8 cellular contexts compared by ENCODE assay signal in the genomic region with DNA sequence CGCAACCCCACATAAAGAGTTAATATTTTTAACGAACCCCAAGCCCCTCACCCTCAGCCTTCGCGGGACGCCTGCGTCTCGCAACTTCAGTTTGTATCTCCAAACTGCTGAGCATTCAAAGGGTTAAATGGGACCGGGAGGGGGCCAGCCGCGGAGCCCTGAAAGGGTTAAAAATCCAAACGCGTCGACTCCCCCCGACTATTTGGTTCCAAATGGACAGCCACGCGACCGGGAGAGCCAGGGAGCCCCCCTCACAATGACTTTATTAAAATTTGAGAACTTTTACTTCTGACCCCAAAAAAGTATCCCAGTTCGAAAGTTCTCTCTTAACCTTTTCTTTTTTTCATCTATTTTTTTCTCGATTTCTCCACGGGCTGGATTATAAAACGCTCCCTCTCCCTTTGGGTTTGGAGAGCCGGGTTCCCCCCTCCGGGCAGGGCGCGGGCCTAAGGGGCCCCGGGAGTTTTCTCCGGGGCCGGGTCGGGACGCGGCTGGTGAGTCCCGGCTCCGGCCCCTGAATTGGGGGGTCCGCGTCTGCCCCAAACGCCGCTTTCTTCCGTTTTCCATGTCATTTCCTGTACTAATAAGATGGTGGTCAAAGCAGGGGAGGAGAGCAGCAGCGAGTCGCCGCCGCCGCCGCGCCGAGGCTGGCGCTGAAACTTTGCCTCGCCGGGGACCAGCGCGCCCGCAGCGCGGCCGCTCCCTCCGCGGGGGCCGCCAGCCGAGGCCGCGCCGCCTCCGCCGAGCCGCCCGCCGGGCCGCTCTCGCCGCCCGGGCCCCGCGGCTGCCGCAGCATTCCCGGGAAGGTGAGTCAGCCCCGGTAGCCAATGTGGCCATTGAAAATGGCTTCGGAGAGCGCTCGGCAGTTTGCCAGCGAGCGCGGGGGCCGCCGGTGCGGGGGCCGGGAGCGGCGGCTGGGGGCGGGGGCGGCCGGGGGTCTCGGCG. TPM values are rescaled to one million over a fixed set of nuclear protein-coding genes. Genes with fewer than 3 reads are reported as not detected.
DNase-seq lines count a peak whose midpoint lies in the region; ATAC-seq and TF ChIP-seq lines count a peak whose summit lies in the region.

PRDM11 (plus strand) TSS at position 568 of the 945 bp plus-strand sequence. CDS start 35,128 bp downstream, outside the sequence.

- H3K9me3 ChIP-seq in HAP-1 (no peaks in the 10 kb centered on the region), WERI-Rb-1 (ENCODE audit: severe bottlenecking) (peaks cover 4% of the 10 kb centered on the region), colonic mucosa (no peaks in the 10 kb centered on the region)

- H3K4me1 ChIP-seq in HAP-1 (peaks cover 4% of the 10 kb centered on the region; the same call in 1 of the 2 replicates), colonic mucosa (peaks cover 3% of the 10 kb centered on the region)

- peak; percentile 18 for ATAC-seq in left colon

- intact Hi-C loops in colonic mucosa (cut with DNase I) (no loop called here), left colon (cut with DNase I, micrococcal nuclease) (no loop called here)

- no peaks in the 10 kb centered on the region for H3K36me3 ChIP-seq in HAP-1 (replicated peaks)
- no peaks in the 10 kb centered on the region for H3K36me3 ChIP-seq in WERI-Rb-1
- H3K36me3 ChIP-seq in colonic mucosa, result no peaks in the 10 kb centered on the region

- no peaks in the 10 kb centered on the region; the same call in 1 of the 2 replicates for H3K27me3 ChIP-seq in HAP-1 (ENCODE audit: low read depth)
- H3K27me3 ChIP-seq in WERI-Rb-1 (ENCODE audit: insufficient read depth, low read depth, severe bottlenecking), result peaks cover 3% of the 10 kb centered on the region
- no peaks in the 10 kb centered on the region for H3K27me3 ChIP-seq in colonic mucosa

- peak within 1 kb of the TSS; percentile 75 to 76 for H3K9ac ChIP-seq in colonic mucosa (ENCODE audit: low read depth in 2 of 2, low read length in 2 of 2)

- TF ChIP-seq CTCF in WERI-Rb-1 (IDR thresholded peaks at IDR 0.05; ENCODE audit: low read depth, low read length) (no peak), colonic mucosa (IDR thresholded peaks at IDR 0.05) (no peak)

- peak; percentile 54 for DNase-seq in NCI-H146 (lab: John Stamatoyannopoulos, UW)
- DNase-seq in NCI-H146 treated with DMSO at 0.1 percent for 48 hours (lab: John Stamatoyannopoulos, UW; ENCODE audit: unreplicated experiment), result no peak
- DNase-seq in HAP-1 (ENCODE audit: low spot score in 2 of 2), result peak in 1 of 2 experiments; percentile 4
- DNase-seq in LoVo (ENCODE audit: low spot score), result peak; percentile 76
- DNase-seq in WERI-Rb-1, result peak; percentile 30
- peak; percentile 46 for DNase-seq in colonic mucosa
- DNase-seq in left colon, result peak; percentile 53 to 63
- DNase-seq in stimulated activated CD4-positive, alpha-beta T cell treated with anti-CD3 and anti-CD28 coated beads, Interleukin-2, amount 100 ng/mL, for 24 hours, result peak; percentile 64 to 66

- H3K27ac ChIP-seq in WERI-Rb-1 (peak within 1 kb of the TSS; percentile 82), colonic mucosa (peak within 1 kb of the TSS; percentile 88)

- peak within 1 kb of the TSS; percentile 56 for H3K4me3 ChIP-seq in HAP-1
- peak within 1 kb of the TSS; percentile 70 for H3K4me3 ChIP-seq in WERI-Rb-1 (ENCODE audit: low read depth, low read length)
- H3K4me3 ChIP-seq in colonic mucosa, result peak within 1 kb of the TSS; percentile 77

- in situ Hi-C loops in HAP-1 (cut with MboI; ENCODE audit: low sequenced_read_pairs), result loop anchor here (25.0 kb wide), 1 partner anchor 616 kb away; no protein-coding TSS in a partner anchor

RNA-seq across cellular contexts. Expression of gene PRDM11, which starts in this region (rescaled TPM):
- 1 to 10 TPM; 4.1 to 8.3 TPM for total RNA-seq in colonic mucosa
- total RNA-seq in left colon, result 1 to 10 TPM; 6.6 to 9.7 TPM
